Comparison of ENCODE assay signal across 16 cellular contexts in the genomic region with DNA sequence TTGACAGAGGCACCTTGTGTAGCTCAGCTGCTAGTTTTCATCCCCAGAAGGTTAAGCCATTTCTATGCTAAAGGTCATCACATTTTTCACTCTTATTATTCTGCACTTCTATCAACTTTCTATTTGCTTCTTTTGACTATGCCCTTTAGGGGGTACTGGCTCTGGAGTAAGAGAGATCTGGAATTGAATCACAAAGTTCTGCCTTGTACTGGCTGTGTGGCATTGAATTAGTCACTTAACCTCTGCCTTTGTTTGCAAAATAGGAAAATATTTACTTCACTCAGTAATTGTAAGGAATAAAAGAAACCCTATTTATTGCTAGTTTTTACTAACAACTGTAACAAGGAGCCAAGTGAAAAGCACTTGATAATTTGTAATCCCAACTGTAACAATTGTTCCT.
"Had no signal": no experiment of that assay in that cellular context is flagged by ENCODE, and none has a peak within 500 bp of the region (broad histone marks: within the 10 kb centered on the region; RNA-seq: fewer than 3 reads in every experiment).

No MANE protein-coding gene starts in this region.

- H3K4me1 ChIP-seq: suprapubic skin had no signal

- H3K36me3 ChIP-seq: suprapubic skin, WERI-Rb-1 had no signal

- H3K27me3 Mint-ChIP-seq: activated CD8-positive, alpha-beta memory T cell treated with anti-CD3 and anti-CD28 coated beads, Interleukin-2, amount 10 ng/mL, durations not matched to agents 7 days and 5 days had no signal

- H3K27ac Mint-ChIP-seq: activated CD4-positive, alpha-beta memory T cell treated with anti-CD3 and anti-CD28 coated beads for 36 hours; activated CD4-positive, alpha-beta T cell treated with anti-CD3 and anti-CD28 coated beads for 36 hours; activated CD8-positive, alpha-beta memory T cell treated with anti-CD3 and anti-CD28 coated beads, Interleukin-2, amount 10 ng/mL, durations not matched to agents 7 days and 5 days; natural killer cell treated with Interleukin-12 subunit alpha and Interleukin-12 subunit beta and Interleukin-15 and Interleukin-18, amount 100 ng/mL, for 72 hours; stimulated activated naive CD8-positive, alpha-beta T cell treated with anti-CD3 and anti-CD28 coated beads, Interleukin-15, Interleukin-2, amounts not matched to agents 100 ng/mL and 50 ng/mL, for 24 hours had no signal

- DNase-seq: activated CD4-positive, alpha-beta memory T cell treated with anti-CD3 and anti-CD28 coated beads for 36 hours; activated CD4-positive, alpha-beta T cell treated with anti-CD3 and anti-CD28 coated beads for 36 hours; activated CD8-positive, alpha-beta memory T cell treated with anti-CD3 and anti-CD28 coated beads, Interleukin-2, amount 10 ng/mL, durations not matched to agents 7 days and 5 days; activated naive CD4-positive, alpha-beta T cell treated with anti-CD3 and anti-CD28 coated beads, Interleukin-2, amount 50 U/mL, for 16 hours; activated T-cell treated with anti-CD3 and anti-CD28 coated beads, Interleukin-2, amount 50 U/mL, for 1 hour; posterior cingulate gyrus; stimulated activated CD4-positive, alpha-beta T cell treated with anti-CD3 and anti-CD28 coated beads, Interleukin-4, amount 100 ng/mL, for 4 hours; stimulated activated CD8-positive, alpha-beta memory T cell treated with anti-CD3 and anti-CD28 coated beads, Interleukin-4, amount 100 ng/mL, for 48 hours; T-helper 1 cell; trophoblast cell; WERI-Rb-1 had no signal

- ATAC-seq: activated CD4-positive, alpha-beta T cell treated with anti-CD3 and anti-CD28 coated beads for 36 hours; activated CD8-positive, alpha-beta memory T cell treated with anti-CD3 and anti-CD28 coated beads, Interleukin-2, amount 10 ng/mL, durations not matched to agents 7 days and 5 days; natural killer cell treated with Interleukin-12 subunit alpha and Interleukin-12 subunit beta and Interleukin-15 and Interleukin-18, amount 100 ng/mL, for 72 hours had no signal

- H3K4me2 ChIP-seq: hepatocyte had no signal

- H3K4me3 Mint-ChIP-seq: activated CD4-positive, alpha-beta memory T cell treated with anti-CD3 and anti-CD28 coated beads for 36 hours; activated CD4-positive, alpha-beta T cell treated with anti-CD3 and anti-CD28 coated beads for 36 hours; activated CD8-positive, alpha-beta memory T cell treated with anti-CD3 and anti-CD28 coated beads, Interleukin-2, amount 10 ng/mL, durations not matched to agents 7 days and 5 days; natural killer cell treated with Interleukin-12 subunit alpha and Interleukin-12 subunit beta and Interleukin-15 and Interleukin-18, amount 100 ng/mL, for 72 hours; stimulated activated naive CD8-positive, alpha-beta T cell treated with anti-CD3 and anti-CD28 coated beads, Interleukin-15, Interleukin-2, amounts not matched to agents 100 ng/mL and 50 ng/mL, for 24 hours had no signal

- H3K36me3 Mint-ChIP-seq: activated CD4-positive, alpha-beta memory T cell treated with anti-CD3 and anti-CD28 coated beads for 36 hours; activated CD8-positive, alpha-beta memory T cell treated with anti-CD3 and anti-CD28 coated beads, Interleukin-2, amount 10 ng/mL, durations not matched to agents 7 days and 5 days had no signal

- H3K4me1 Mint-ChIP-seq: activated CD4-positive, alpha-beta T cell treated with anti-CD3 and anti-CD28 coated beads for 36 hours; activated CD8-positive, alpha-beta memory T cell treated with anti-CD3 and anti-CD28 coated beads, Interleukin-2, amount 10 ng/mL, durations not matched to agents 7 days and 5 days had no signal

- H3K27me3 ChIP-seq: hepatocyte, suprapubic skin had no signal

- H3K27ac ChIP-seq: hepatocyte, skin epidermis, suprapubic skin, WERI-Rb-1 had no signal

- H3K9me3 ChIP-seq: suprapubic skin had no signal

- H3K79me2 ChIP-seq: hepatocyte had no signal

- H3K4me3 ChIP-seq: hepatocyte, skin epidermis, suprapubic skin had no signal

- H2AFZ ChIP-seq: hepatocyte had no signal
